Comparison of ENCODE assay signal across 8 cellular contexts in the genomic region with DNA sequence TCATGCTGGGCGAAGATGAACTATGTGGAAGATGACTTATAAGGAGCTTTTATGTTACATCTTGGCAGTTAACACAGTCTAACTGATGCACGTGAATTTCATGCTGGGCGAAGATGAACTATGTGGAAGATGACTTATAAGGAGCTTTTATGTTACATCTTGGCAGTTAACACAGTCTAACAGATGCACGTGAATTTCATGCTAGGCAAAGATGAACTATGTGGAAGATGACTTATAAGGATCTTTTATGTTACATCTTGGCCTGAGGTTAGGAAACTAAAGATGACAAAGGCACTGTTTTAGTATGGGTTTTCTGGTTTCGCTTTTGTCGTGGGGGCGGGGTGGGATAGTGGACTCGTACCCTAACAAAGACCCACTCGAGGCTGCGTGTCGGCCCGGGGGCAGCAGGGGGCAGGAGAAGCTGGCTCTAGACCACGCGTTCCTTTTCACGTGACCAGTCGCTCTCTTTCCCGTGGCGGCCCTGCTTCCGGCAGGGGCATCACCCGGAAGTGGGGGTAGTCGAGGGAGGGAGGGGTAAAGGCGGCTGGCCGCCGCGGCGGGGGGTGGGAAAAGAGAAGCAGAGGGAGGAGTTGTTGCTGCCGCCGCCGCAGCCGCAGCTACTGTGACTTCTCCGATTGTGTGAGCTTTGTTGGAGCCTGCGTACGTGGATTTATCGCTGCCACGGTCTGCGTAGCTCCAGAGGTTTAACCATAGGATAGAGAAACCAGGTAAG. TPM values are rescaled to one million over a fixed set of nuclear protein-coding genes. Genes with fewer than 3 reads are reported as not detected.
DNase-seq lines count a peak whose midpoint lies in the region; ATAC-seq, FAIRE-seq and TF ChIP-seq lines count a peak whose summit lies in the region.

Gene ATP7A (plus strand): TSS at position 586 of the 733 bp plus-strand sequence. CDS start 60,949 bp downstream, outside the sequence.

- H2AFZ ChIP-seq in keratinocyte (ENCODE audit: control insufficient read depth, low read length), result peak within 1 kb of the TSS; percentile 94

- H3K4me1 Mint-ChIP-seq in WTC11, result peaks cover 5% of the 10 kb centered on the region; the same call in 1 of the 2 replicates

- no peak for FAIRE-seq in keratinocyte (lab: Jason Lieb, UNC)

- peak; percentile 66 for TF ChIP-seq POLR2A in GM18951 (IDR thresholded peaks at IDR 0.05; ENCODE audit: extremely low read depth, insufficient read depth, insufficient read length)

- TF ChIP-seq CTCF in AG09309 (IDR thresholded peaks at IDR 0.05; ENCODE audit: control insufficient read depth, insufficient read depth, low read depth, low read length, missing control alignments) (peak; percentile 51), WTC11 (IDR thresholded peaks at IDR 0.05) (no peak), keratinocyte (optimal IDR thresholded peaks at IDR 0.05 in 1 of 3, IDR thresholded peaks at IDR 0.05 in 1 of 3, conservative IDR thresholded peaks at IDR 0.05 in 1 of 3; ENCODE audit: extremely low read depth in 1 of 3, insufficient read depth in 2 of 3, low read length in 3 of 3) (peak; percentile 20 to 71 (median 45))

- dilution Hi-C loops in keratinocyte (cut with MboI; ENCODE audit: extremely low pct_ligation_motif_present, low sequenced_read_pairs), result no loop called here

- ATAC-seq in HG03175 (IDR thresholded peaks at IDR 0.05; ENCODE audit: unreplicated experiment) (peak; percentile 98), WTC11 (peak; percentile 94)

- H3K4me1 ChIP-seq in keratinocyte (ENCODE audit: control insufficient read depth, extremely low read depth, insufficient read depth, low read length), result no peaks in the 10 kb centered on the region

- no peaks in the 10 kb centered on the region for H3K27me3 ChIP-seq in keratinocyte (ENCODE audit: control insufficient read depth, extremely low read depth, insufficient read depth, low read length)

- peak within 1 kb of the TSS; percentile 94 for H3K4me3 Mint-ChIP-seq in WTC11

- H3K79me2 ChIP-seq in keratinocyte (ENCODE audit: control insufficient read depth, insufficient read depth, low read length), result no peaks in the 10 kb centered on the region

- H3K9me1 ChIP-seq in keratinocyte (ENCODE audit: control insufficient read depth, extremely low read depth, insufficient read depth, low read length), result no peaks in the 10 kb centered on the region

- DNase-seq in AG09309 (ENCODE audit: low read depth), result peak; percentile 45
- peak; percentile 94 for DNase-seq in NCI-H2227 (lab: John Stamatoyannopoulos, UW; ENCODE audit: unreplicated experiment)
- peak; percentile 78 for DNase-seq in WTC11 (ENCODE audit: low spot score)
- peak; percentile 6 to 87 (median 72) for DNase-seq in caudate nucleus (lab: John Stamatoyannopoulos, UW)
- no peak for DNase-seq in keratinocyte (ENCODE audit: low read depth, low spot score)
- peak; percentile 80 to 87 (median 86) for DNase-seq in stimulated activated CD4-positive, alpha-beta T cell treated with anti-CD3 and anti-CD28 coated beads, Interleukin-12 subunit alpha, Interleukin-12 subunit beta, amount 100 ng/mL, for 48 hours (ENCODE audit: low read depth in 2 of 3, low spot score in 1 of 3)

- no peaks in the 10 kb centered on the region for H3K36me3 ChIP-seq in keratinocyte (ENCODE audit: control insufficient read depth in 2 of 2, extremely low read depth in 1 of 2, insufficient read depth in 2 of 2, low read length in 2 of 2)

- H3K27ac Mint-ChIP-seq in WTC11, result peak within 1 kb of the TSS; percentile 96

- no peaks in the 10 kb centered on the region for H3K27me3 Mint-ChIP-seq in WTC11 (ENCODE audit: low read depth)

- H3K4me3 ChIP-seq in AG09309 (ENCODE audit: control insufficient read depth, low read depth, low read length) (peak within 1 kb of the TSS; percentile 55), keratinocyte (ENCODE audit: control insufficient read depth in 2 of 3, extremely low read depth in 1 of 3, insufficient read depth in 2 of 3, low read depth in 1 of 3, low read length in 3 of 3) (peak within 1 kb of the TSS; percentile 46 to 70 (median 54))

- in situ Hi-C loops in GM18951 (cut with MboI; ENCODE audit: low sequenced_read_pairs, unreplicated experiment), result loop anchor here (10.0 kb wide), 1 partner anchor 115 kb away; no protein-coding TSS in a partner anchor

- no peaks in the 10 kb centered on the region for H3K36me3 Mint-ChIP-seq in WTC11

- H3K9ac ChIP-seq in keratinocyte (ENCODE audit: control insufficient read depth, extremely low read depth, insufficient read depth, low read length), result peak within 1 kb of the TSS; percentile 74

- no peaks in the 10 kb centered on the region for H4K20me1 ChIP-seq in keratinocyte (ENCODE audit: control insufficient read depth, extremely low read depth, insufficient read depth, low read length)

- H3K27ac ChIP-seq in caudate nucleus (ENCODE audit: low read depth, low read length) (peak within 1 kb of the TSS; percentile 79), keratinocyte (ENCODE audit: control insufficient read depth, insufficient read depth, low read length) (peak within 1 kb of the TSS; percentile 68)

- CTCF ChIA-PET in WTC11 (lab: Charles Lee), result interaction anchor here (0.8 to 1.5 kb wide), 5 partner anchors 11 to 182 kb away, joined by 3 to 7 read pairs (median 5); partner anchors contain the start of gene COX7B

- no peaks in the 10 kb centered on the region for H3K9me3 Mint-ChIP-seq in WTC11

- no peaks in the 10 kb centered on the region for H3K9me3 ChIP-seq in keratinocyte (ENCODE audit: control insufficient read depth, low read depth, low read length)

- peak within 1 kb of the TSS; percentile 77 for H3K4me2 ChIP-seq in keratinocyte (ENCODE audit: control insufficient read depth, extremely low read depth, insufficient read depth, low read depth, low read length)

- POLR2A ChIA-PET in WTC11 (lab: Charles Lee), result interaction anchor here (1.8 kb wide), 1 partner anchor 10 kb away, joined by 13 read pairs; the partner anchor contains the start of gene COX7B

TF ChIP-seq in WTC11, 78 proteins besides CTCF, POLR2A, EP300 and RAD21 (continues in another document):
- TF ChIP-seq, protein P1, sequence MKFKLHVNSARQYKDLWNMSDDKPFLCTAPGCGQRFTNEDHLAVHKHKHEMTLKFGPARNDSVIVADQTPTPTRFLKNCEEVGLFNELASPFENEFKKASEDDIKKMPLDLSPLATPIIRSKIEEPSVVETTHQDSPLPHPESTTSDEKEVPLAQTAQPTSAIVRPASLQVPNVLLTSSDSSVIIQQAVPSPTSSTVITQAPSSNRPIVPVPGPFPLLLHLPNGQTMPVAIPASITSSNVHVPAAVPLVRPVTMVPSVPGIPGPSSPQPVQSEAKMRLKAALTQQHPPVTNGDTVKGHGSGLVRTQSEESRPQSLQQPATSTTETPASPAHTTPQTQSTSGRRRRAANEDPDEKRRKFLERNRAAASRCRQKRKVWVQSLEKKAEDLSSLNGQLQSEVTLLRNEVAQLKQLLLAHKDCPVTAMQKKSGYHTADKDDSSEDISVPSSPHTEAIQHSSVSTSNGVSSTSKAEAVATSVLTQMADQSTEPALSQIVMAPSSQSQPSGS (CRISPR knock-in tag; IDR thresholded peaks at IDR 0.05; ENCODE audit: borderline replicate concordance, low read depth), result no peak
- no peak for TF ChIP-seq ZNF121 (CRISPR knock-in tag; IDR thresholded peaks at IDR 0.05)
- TF ChIP-seq ARID4B (CRISPR knock-in tag; IDR thresholded peaks at IDR 0.05; ENCODE audit: borderline replicate concordance), result no peak; the same call in 1 of the 2 replicates
- TF ChIP-seq ETV6 (CRISPR knock-in tag; IDR thresholded peaks at IDR 0.05), result peak; percentile 42

RNA-seq across cellular contexts. Expression of gene ATP7A, which starts in this region (rescaled TPM):
- total RNA-seq in WTC11 (2021), result 2.7 to 3.4 TPM (median 2.8 TPM) in 3 replicates
- 2.5 to 4.0 TPM (median 3.3 TPM) in 3 replicates for polyA plus RNA-seq in keratinocyte
- 6.0 TPM for polyA plus RNA-seq in keratinocyte (2011; ENCODE audit: low read depth)
- polyA plus RNA-seq in keratinocyte (2011; cell fraction: cytosol; rRNA removed), result 0.55 and 1.3 TPM in 2 replicates
- polyA plus RNA-seq in keratinocyte (2011; cell fraction: nucleus; rRNA removed), result 4.6 and 6.0 TPM in 2 replicates
- polyA plus RNA-seq in keratinocyte (2012; ENCODE audit: low replicate concordance), result 2.9 and 3.7 TPM in 2 replicates
- 1.6 to 11.5 TPM (median 8.6 TPM) in 3 replicates for polyA minus RNA-seq in keratinocyte
- polyA minus RNA-seq in keratinocyte (2011; cell fraction: cytosol; rRNA and poly(A)+ RNA removed), result 2.1 TPM
- 12.8 and 26.0 TPM in 2 replicates for polyA minus RNA-seq in keratinocyte (2011; cell fraction: nucleus; rRNA and poly(A)+ RNA removed)
